22 cellular contexts compared by ENCODE assay signal in the genomic region with DNA sequence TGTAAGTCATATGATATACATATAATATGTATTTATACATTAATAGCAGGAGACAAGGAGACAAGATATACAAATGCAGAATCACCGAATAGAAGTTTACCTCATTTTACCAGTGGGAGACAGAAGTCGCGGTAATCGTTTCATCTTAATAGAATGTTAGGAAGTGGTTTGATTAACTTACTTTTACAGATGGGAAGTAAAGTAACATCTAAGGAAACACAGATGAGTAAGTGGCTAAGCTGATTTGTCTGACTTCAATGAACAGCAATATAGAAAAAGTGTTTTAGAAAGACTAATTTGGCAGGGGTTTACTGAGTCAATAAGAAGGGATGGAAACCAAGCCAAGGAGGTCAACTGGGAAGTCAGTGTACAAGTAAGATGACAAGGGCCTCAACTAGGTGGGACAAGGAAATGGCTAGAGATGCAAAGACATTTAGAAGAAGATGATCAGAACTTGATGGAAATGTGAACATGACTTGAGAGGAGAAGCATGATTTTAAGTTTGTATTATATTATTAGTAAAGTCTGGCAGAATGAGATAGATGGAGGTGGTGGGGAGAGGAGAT. TPM values are rescaled to one million over a fixed set of nuclear protein-coding genes. Genes with fewer than 3 reads are reported as not detected.
DNase-seq lines count a peak whose midpoint lies in the region; ATAC-seq and TF ChIP-seq lines count a peak whose summit lies in the region.
"Had no signal": no experiment of that assay in that cellular context is flagged by ENCODE, and none has a peak within 500 bp of the region (broad histone marks: within the 10 kb centered on the region; RNA-seq: fewer than 3 reads in every experiment).

No MANE protein-coding gene starts in this region.

- TF ChIP-seq CTCF in endothelial cell (IDR thresholded peaks at IDR 0.05; ENCODE audit: unreplicated experiment) = no peak

- peaks cover 35% of the 10 kb centered on the region for H3K9me3 ChIP-seq in KOPT-K1 (ENCODE audit: insufficient read depth, low read length, poor library complexity, severe bottlenecking)
- H3K9me3 ChIP-seq: lower lobe of right lung had no signal

- no peak for DNase-seq in activated naive CD4-positive, alpha-beta T cell treated with anti-CD3 and anti-CD28 coated beads, Interleukin-2, amount 50 U/mL, for 16 hours
- DNase-seq in activated naive CD8-positive, alpha-beta T cell treated with anti-CD3 and anti-CD28 coated beads, Interleukin-2, amount 10 ng/mL, durations not matched to agents 7 days and 5 days = no peak
- DNase-seq in NCI-H446 (lab: John Stamatoyannopoulos, UW) (no peak), endothelial cell (ENCODE audit: low spot score) (no peak)
- DNase-seq: activated B cell treated with CpG ODN at 0.5 μM for 24 hours; activated CD8-positive, alpha-beta memory T cell treated with anti-CD3 and anti-CD28 coated beads, Interleukin-2, amount 50 U/mL, for 4 hours; caudate nucleus; effector memory CD4-positive, alpha-beta T cell; heart right ventricle; lower lobe of right lung; naive B cell; NCI-H2081; NCI-H524; posterior cingulate gyrus; Right ventricle myocardium superior; stimulated activated CD4-positive, alpha-beta T cell treated with anti-CD3 and anti-CD28 coated beads, Interleukin-1b, Interleukin-23, amount 100 ng/mL, for 48 hours had no signal

- peak overlapping the region; percentile 95 for H3K27ac Mint-ChIP-seq in activated naive CD4-positive, alpha-beta T cell treated with anti-CD3 and anti-CD28 coated beads, Interleukin-2, amount 50 U/mL, for 24 hours
- peak overlapping the region; percentile 65 for H3K27ac Mint-ChIP-seq in activated naive CD8-positive, alpha-beta T cell treated with anti-CD3 and anti-CD28 coated beads, Interleukin-2, amount 10 ng/mL, durations not matched to agents 7 days and 5 days
- peak overlapping the region; percentile 28 for H3K27ac Mint-ChIP-seq in stimulated activated memory B cell treated with anti-CD40 and anti-IgM and Interleukin-4, amounts not matched to agents 10 μg/mL and 1 μg/mL and 100 μg/mL, for 72 hours
- H3K27ac Mint-ChIP-seq in endothelial cell (ENCODE audit: unreplicated experiment) = no peak overlapping the region
- H3K27ac Mint-ChIP-seq: activated B cell treated with CpG ODN at 0.5 μM for 24 hours had no signal

- H3K36me3 Mint-ChIP-seq in activated naive CD4-positive, alpha-beta T cell treated with anti-CD3 and anti-CD28 coated beads, Interleukin-2, amount 50 U/mL, for 24 hours = peaks cover 40% of the 10 kb centered on the region
- peaks cover 73% of the 10 kb centered on the region for H3K36me3 Mint-ChIP-seq in activated naive CD8-positive, alpha-beta T cell treated with anti-CD3 and anti-CD28 coated beads, Interleukin-2, amount 10 ng/mL, durations not matched to agents 7 days and 5 days
- peaks cover 31% of the 10 kb centered on the region for H3K36me3 Mint-ChIP-seq in stimulated activated memory B cell treated with anti-CD40 and anti-IgM and Interleukin-4, amounts not matched to agents 10 μg/mL and 1 μg/mL and 100 μg/mL, for 72 hours
- peaks cover 7% of the 10 kb centered on the region for H3K36me3 Mint-ChIP-seq in endothelial cell (ENCODE audit: low read depth, unreplicated experiment)

- POLR2A ChIA-PET in activated naive CD8-positive, alpha-beta T cell treated with anti-CD3 and anti-CD28 coated beads, Interleukin-2, amount 10 ng/mL, durations not matched to agents 7 days and 5 days (lab: Charles Lee) = interaction anchor here (0.6 to 1.2 kb wide), 4 partner anchors 12 to 207 kb away, joined by 3 to 6 read pairs (median 4); no protein-coding TSS in a partner anchor

- H3K4me1 Mint-ChIP-seq in activated naive CD4-positive, alpha-beta T cell treated with anti-CD3 and anti-CD28 coated beads, Interleukin-2, amount 50 U/mL, for 24 hours = peaks cover 89% of the 10 kb centered on the region
- H3K4me1 Mint-ChIP-seq in activated naive CD8-positive, alpha-beta T cell treated with anti-CD3 and anti-CD28 coated beads, Interleukin-2, amount 10 ng/mL, durations not matched to agents 7 days and 5 days = peaks cover 50% of the 10 kb centered on the region
- H3K4me1 Mint-ChIP-seq in stimulated activated memory B cell treated with anti-CD40 and anti-IgM and Interleukin-4, amounts not matched to agents 10 μg/mL and 1 μg/mL and 100 μg/mL, for 72 hours = peaks cover 9% of the 10 kb centered on the region
- H3K4me1 Mint-ChIP-seq in endothelial cell (ENCODE audit: unreplicated experiment) = no peaks in the 10 kb centered on the region

- peaks cover 85% of the 10 kb centered on the region for H3K36me3 ChIP-seq in KOPT-K1 (ENCODE audit: insufficient read depth, low read length)
- H3K36me3 ChIP-seq: lower lobe of right lung had no signal

- peaks cover 22% of the 10 kb centered on the region for H3K9me3 Mint-ChIP-seq in activated naive CD4-positive, alpha-beta T cell treated with anti-CD3 and anti-CD28 coated beads, Interleukin-2, amount 50 U/mL, for 24 hours
- H3K9me3 Mint-ChIP-seq in activated naive CD8-positive, alpha-beta T cell treated with anti-CD3 and anti-CD28 coated beads, Interleukin-2, amount 10 ng/mL, durations not matched to agents 7 days and 5 days = peaks cover 16% of the 10 kb centered on the region
- H3K9me3 Mint-ChIP-seq in stimulated activated memory B cell treated with anti-CD40 and anti-IgM and Interleukin-4, amounts not matched to agents 10 μg/mL and 1 μg/mL and 100 μg/mL, for 72 hours = peaks cover 6% of the 10 kb centered on the region
- no peaks in the 10 kb centered on the region for H3K9me3 Mint-ChIP-seq in endothelial cell (ENCODE audit: unreplicated experiment)

- ATAC-seq in activated naive CD8-positive, alpha-beta T cell treated with anti-CD3 and anti-CD28 coated beads, Interleukin-2, amount 10 ng/mL, durations not matched to agents 7 days and 5 days (ENCODE audit: low read depth) = no peak
- no peak for ATAC-seq in stimulated activated memory B cell treated with anti-CD40 and anti-IgM and Interleukin-4, amounts not matched to agents 10 μg/mL and 1 μg/mL and 100 μg/mL, for 72 hours
- ATAC-seq in GM21360 (IDR thresholded peaks at IDR 0.05; ENCODE audit: unreplicated experiment) = no peak
- ATAC-seq: heart right ventricle, K562, lower lobe of right lung had no signal

- H3K4me3 Mint-ChIP-seq in activated naive CD4-positive, alpha-beta T cell treated with anti-CD3 and anti-CD28 coated beads, Interleukin-2, amount 50 U/mL, for 24 hours = peak overlapping the region; percentile 75
- H3K4me3 Mint-ChIP-seq in activated naive CD8-positive, alpha-beta T cell treated with anti-CD3 and anti-CD28 coated beads, Interleukin-2, amount 10 ng/mL, durations not matched to agents 7 days and 5 days = peak overlapping the region; percentile 15
- no peak overlapping the region for H3K4me3 Mint-ChIP-seq in stimulated activated memory B cell treated with anti-CD40 and anti-IgM and Interleukin-4, amounts not matched to agents 10 μg/mL and 1 μg/mL and 100 μg/mL, for 72 hours
- no peak overlapping the region for H3K4me3 Mint-ChIP-seq in endothelial cell (ENCODE audit: unreplicated experiment)
- H3K4me3 Mint-ChIP-seq: activated B cell treated with CpG ODN at 0.5 μM for 24 hours, naive B cell had no signal

- no peaks in the 10 kb centered on the region for H3K27me3 Mint-ChIP-seq in activated naive CD4-positive, alpha-beta T cell treated with anti-CD3 and anti-CD28 coated beads, Interleukin-2, amount 50 U/mL, for 24 hours
- H3K27me3 Mint-ChIP-seq in activated naive CD8-positive, alpha-beta T cell treated with anti-CD3 and anti-CD28 coated beads, Interleukin-2, amount 10 ng/mL, durations not matched to agents 7 days and 5 days = no peaks in the 10 kb centered on the region
- no peaks in the 10 kb centered on the region for H3K27me3 Mint-ChIP-seq in stimulated activated memory B cell treated with anti-CD40 and anti-IgM and Interleukin-4, amounts not matched to agents 10 μg/mL and 1 μg/mL and 100 μg/mL, for 72 hours
- H3K27me3 Mint-ChIP-seq in endothelial cell (ENCODE audit: unreplicated experiment) = peaks cover under 1% of the 10 kb centered on the region
- H3K27me3 Mint-ChIP-seq: activated B cell treated with CpG ODN at 0.5 μM for 24 hours, naive B cell had no signal

- peak overlapping the region; percentile 98 for H3K27ac ChIP-seq in KOPT-K1 (ENCODE audit: low read depth, low read length, poor library complexity, severe bottlenecking)
- H3K27ac ChIP-seq: heart right ventricle, HL-60, lower lobe of right lung had no signal

RNA-seq across cellular contexts. Expression of a gene that starts 36.2 kb away (rescaled TPM):
- total RNA-seq in activated naive CD8-positive, alpha-beta T cell treated with anti-CD3 and anti-CD28 coated beads, Interleukin-2, amount 10 ng/mL, durations not matched to agents 7 days and 5 days = 10 to 100 TPM; 32.3 to 33.3 TPM
- total RNA-seq in endothelial cell (ENCODE audit: unreplicated experiment) = 20.2 TPM

Comparison
In these comparisons a context has a peak if more than half of its experiments do, and no peak if none do; other contexts are left out.
1. H3K4me3 Mint-ChIP-seq: peak in activated naive CD4-positive, alpha-beta T cell treated with anti-CD3 and anti-CD28 coated beads, Interleukin-2, amount 50 U/mL, for 24 hours (single experiment) and activated naive CD8-positive, alpha-beta T cell treated with anti-CD3 and anti-CD28 coated beads, Interleukin-2, amount 10 ng/mL, durations not matched to agents 7 days and 5 days (single experiment); none in stimulated activated memory B cell treated with anti-CD40 and anti-IgM and Interleukin-4, amounts not matched to agents 10 μg/mL and 1 μg/mL and 100 μg/mL, for 72 hours (single experiment) and endothelial cell (single experiment).